In the genomic region with DNA sequence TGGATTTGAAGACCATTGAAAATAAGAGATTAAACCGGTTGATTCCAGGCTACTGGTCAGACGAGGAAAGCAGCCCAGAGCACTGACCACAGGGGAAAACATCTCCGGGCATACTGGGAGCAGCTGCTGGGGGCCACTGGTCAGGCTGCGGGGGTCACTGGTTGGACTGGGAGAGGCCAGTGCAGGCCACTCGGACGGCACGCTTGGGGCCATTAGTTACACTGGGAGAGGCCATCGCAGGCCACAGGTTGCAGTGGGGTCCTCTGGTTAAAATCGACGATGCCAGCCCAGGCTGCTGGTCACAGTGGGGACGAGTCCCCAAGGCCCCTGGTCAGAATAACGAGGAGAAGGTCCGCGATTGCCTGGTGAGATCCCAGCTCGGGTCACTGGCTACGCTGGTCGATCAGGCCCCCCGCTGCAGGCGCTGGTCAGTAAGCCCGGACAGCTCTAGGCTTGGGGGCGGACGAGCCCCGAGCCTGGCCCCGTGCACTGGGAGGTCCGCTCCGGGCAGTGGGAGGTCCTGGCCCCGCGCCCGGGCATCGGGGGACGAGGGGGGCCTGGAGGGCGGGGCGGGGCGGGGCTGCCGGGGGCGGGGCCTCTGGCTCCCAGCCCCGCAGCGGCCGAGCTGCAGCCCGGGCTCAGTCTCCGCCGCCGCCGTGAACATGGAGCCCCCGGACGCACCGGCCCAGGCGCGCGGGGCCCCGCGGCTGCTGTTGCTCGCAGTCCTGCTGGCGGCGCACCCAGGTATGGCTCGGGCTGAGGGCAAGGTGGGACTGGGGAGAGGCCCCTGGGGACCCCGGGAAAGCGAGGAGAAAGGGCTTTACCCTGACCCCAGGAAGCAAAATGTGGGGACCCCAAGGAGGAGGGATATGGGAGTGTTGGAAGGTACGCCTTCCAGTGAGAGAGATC, we compare ENCODE assay signal across 1 cellular context.
TF ChIP-seq lines count a peak whose summit lies in the region.

A gene with protein sequence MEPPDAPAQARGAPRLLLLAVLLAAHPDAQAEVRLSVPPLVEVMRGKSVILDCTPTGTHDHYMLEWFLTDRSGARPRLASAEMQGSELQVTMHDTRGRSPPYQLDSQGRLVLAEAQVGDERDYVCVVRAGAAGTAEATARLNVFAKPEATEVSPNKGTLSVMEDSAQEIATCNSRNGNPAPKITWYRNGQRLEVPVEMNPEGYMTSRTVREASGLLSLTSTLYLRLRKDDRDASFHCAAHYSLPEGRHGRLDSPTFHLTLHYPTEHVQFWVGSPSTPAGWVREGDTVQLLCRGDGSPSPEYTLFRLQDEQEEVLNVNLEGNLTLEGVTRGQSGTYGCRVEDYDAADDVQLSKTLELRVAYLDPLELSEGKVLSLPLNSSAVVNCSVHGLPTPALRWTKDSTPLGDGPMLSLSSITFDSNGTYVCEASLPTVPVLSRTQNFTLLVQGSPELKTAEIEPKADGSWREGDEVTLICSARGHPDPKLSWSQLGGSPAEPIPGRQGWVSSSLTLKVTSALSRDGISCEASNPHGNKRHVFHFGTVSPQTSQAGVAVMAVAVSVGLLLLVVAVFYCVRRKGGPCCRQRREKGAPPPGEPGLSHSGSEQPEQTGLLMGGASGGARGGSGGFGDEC (plus strand): TSS at position 641 of the 909 bp plus-strand sequence. CDS start 22 bp downstream, at position 663.

TF ChIP-seq in HepG2, 621 proteins besides CTCF, POLR2A, EP300 and RAD21 (continued from another document and continues in another):
- TF ChIP-seq, protein P1, sequence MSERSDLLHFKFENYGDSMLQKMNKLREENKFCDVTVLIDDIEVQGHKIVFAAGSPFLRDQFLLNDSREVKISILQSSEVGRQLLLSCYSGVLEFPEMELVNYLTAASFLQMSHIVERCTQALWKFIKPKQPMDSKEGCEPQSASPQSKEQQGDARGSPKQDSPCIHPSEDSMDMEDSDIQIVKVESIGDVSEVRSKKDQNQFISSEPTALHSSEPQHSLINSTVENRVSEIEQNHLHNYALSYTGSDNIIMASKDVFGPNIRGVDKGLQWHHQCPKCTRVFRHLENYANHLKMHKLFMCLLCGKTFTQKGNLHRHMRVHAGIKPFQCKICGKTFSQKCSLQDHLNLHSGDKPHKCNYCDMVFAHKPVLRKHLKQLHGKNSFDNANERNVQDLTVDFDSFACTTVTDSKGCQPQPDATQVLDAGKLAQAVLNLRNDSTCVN (CRISPR knock-in tag; IDR thresholded peaks at IDR 0.05; ENCODE audit: borderline replicate concordance), result no peak; the same call in 1 of the 2 replicates
- no peak for TF ChIP-seq HOMEZ (CRISPR knock-in tag; IDR thresholded peaks at IDR 0.05; ENCODE audit: low read depth)
- TF ChIP-seq DRAP1 (CRISPR knock-in tag; IDR thresholded peaks at IDR 0.05), result 0 out of 2 replicates have a peak, but pooled peaks have one; percentile 25
- 0 out of 2 replicates have a peak, but pooled peaks have one; percentile 40 for TF ChIP-seq KMT2A (CRISPR knock-in tag; IDR thresholded peaks at IDR 0.05)
- 0 out of 2 replicates have a peak, but pooled peaks have one; percentile 39 for TF ChIP-seq ZNF598 (CRISPR knock-in tag; IDR thresholded peaks at IDR 0.05; ENCODE audit: borderline replicate concordance)
- TF ChIP-seq HIVEP1 (CRISPR knock-in tag; IDR thresholded peaks at IDR 0.05), result peak; percentile 35; the same call in 1 of the 2 replicates
- TF ChIP-seq SRY (CRISPR knock-in tag; IDR thresholded peaks at IDR 0.05), result no peak
- no peak for TF ChIP-seq ZNF550 (CRISPR knock-in tag; IDR thresholded peaks at IDR 0.05; ENCODE audit: borderline replicate concordance)
- TF ChIP-seq AGO2 (optimal IDR thresholded peaks at IDR 0.05; ENCODE audit: low read depth, low read length), result peak; percentile 39
- TF ChIP-seq REXO4 (CRISPR knock-in tag; IDR thresholded peaks at IDR 0.05; ENCODE audit: borderline replicate concordance), result no peak
- TF ChIP-seq ELF1 (CRISPR knock-in tag; IDR thresholded peaks at IDR 0.05), result no peak
- no peak for TF ChIP-seq ZNF749 (CRISPR knock-in tag; IDR thresholded peaks at IDR 0.05; ENCODE audit: borderline replicate concordance)
- TF ChIP-seq MED1 (CRISPR knock-in tag; IDR thresholded peaks at IDR 0.05), result no peak
- peak; percentile 70; the same call in 1 of the 2 replicates for TF ChIP-seq ARNT2 (CRISPR knock-in tag; IDR thresholded peaks at IDR 0.05; ENCODE audit: low read depth)
- TF ChIP-seq, protein P2, sequence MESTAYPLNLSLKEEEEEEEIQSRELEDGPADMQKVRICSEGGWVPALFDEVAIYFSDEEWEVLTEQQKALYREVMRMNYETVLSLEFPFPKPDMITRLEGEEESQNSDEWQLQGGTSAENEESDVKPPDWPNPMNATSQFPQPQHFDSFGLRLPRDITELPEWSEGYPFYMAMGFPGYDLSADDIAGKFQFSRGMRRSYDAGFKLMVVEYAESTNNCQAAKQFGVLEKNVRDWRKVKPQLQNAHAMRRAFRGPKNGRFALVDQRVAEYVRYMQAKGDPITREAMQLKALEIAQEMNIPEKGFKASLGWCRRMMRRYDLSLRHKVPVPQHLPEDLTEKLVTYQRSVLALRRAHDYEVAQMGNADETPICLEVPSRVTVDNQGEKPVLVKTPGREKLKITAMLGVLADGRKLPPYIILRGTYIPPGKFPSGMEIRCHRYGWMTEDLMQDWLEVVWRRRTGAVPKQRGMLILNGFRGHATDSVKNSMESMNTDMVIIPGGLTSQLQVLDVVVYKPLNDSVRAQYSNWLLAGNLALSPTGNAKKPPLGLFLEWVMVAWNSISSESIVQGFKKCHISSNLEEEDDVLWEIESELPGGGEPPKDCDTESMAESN (CRISPR knock-in tag; conservative IDR thresholded peaks at IDR 0.05), result peak; percentile 55; the same call in 1 of the 2 replicates
- TF ChIP-seq, protein P3, sequence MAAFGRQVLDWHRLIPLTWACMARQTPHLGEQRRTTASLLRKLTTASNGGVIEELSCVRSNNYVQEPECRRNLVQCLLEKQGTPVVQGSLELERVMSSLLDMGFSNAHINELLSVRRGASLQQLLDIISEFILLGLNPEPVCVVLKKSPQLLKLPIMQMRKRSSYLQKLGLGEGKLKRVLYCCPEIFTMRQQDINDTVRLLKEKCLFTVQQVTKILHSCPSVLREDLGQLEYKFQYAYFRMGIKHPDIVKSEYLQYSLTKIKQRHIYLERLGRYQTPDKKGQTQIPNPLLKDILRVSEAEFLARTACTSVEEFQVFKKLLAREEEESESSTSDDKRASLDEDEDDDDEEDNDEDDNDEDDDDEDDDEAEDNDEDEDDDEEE (CRISPR knock-in tag; IDR thresholded peaks at IDR 0.05), result no peak
- peak; percentile 79; the same call in 1 of the 2 replicates for TF ChIP-seq ZNF768 (CRISPR knock-in tag; IDR thresholded peaks at IDR 0.05)
- TF ChIP-seq, protein P4, sequence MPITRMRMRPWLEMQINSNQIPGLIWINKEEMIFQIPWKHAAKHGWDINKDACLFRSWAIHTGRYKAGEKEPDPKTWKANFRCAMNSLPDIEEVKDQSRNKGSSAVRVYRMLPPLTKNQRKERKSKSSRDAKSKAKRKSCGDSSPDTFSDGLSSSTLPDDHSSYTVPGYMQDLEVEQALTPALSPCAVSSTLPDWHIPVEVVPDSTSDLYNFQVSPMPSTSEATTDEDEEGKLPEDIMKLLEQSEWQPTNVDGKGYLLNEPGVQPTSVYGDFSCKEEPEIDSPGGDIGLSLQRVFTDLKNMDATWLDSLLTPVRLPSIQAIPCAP (CRISPR knock-in tag; IDR thresholded peaks at IDR 0.05; ENCODE audit: low read depth), result no peak
- peak; percentile 91 for TF ChIP-seq RBFOX2 (IDR thresholded peaks at IDR 0.05; ENCODE audit: low read depth, low read length)
- TF ChIP-seq ZNF24 (IDR thresholded peaks at IDR 0.05), result no peak
- peak; percentile 78 for TF ChIP-seq MED8 (CRISPR knock-in tag; IDR thresholded peaks at IDR 0.05; ENCODE audit: insufficient replicate concordance)
- no peak for TF ChIP-seq EEA1 (CRISPR knock-in tag; IDR thresholded peaks at IDR 0.05; ENCODE audit: borderline replicate concordance)
- peak; percentile 45; the same call in 1 of the 2 replicates for TF ChIP-seq GABPB1 (CRISPR knock-in tag; IDR thresholded peaks at IDR 0.05)
- no peak for TF ChIP-seq ZBTB20 (CRISPR knock-in tag; IDR thresholded peaks at IDR 0.05; ENCODE audit: borderline replicate concordance, low read depth)
- TF ChIP-seq SOX6 (IDR thresholded peaks at IDR 0.05), result no peak
- TF ChIP-seq SOX6 (CRISPR knock-in tag; IDR thresholded peaks at IDR 0.05), result 0 out of 2 replicates have a peak, but pooled peaks have one; percentile 19
- TF ChIP-seq ZNF142 (CRISPR knock-in tag; IDR thresholded peaks at IDR 0.05), result no peak
- TF ChIP-seq ZNF138 (CRISPR knock-in tag; IDR thresholded peaks at IDR 0.05; ENCODE audit: low read depth), result peak; percentile 43; the same call in 1 of the 2 replicates
- no peak for TF ChIP-seq SIX4 (CRISPR knock-in tag; IDR thresholded peaks at IDR 0.05)
